Comparison of ENCODE assay signal across 8 cellular contexts in the genomic region with DNA sequence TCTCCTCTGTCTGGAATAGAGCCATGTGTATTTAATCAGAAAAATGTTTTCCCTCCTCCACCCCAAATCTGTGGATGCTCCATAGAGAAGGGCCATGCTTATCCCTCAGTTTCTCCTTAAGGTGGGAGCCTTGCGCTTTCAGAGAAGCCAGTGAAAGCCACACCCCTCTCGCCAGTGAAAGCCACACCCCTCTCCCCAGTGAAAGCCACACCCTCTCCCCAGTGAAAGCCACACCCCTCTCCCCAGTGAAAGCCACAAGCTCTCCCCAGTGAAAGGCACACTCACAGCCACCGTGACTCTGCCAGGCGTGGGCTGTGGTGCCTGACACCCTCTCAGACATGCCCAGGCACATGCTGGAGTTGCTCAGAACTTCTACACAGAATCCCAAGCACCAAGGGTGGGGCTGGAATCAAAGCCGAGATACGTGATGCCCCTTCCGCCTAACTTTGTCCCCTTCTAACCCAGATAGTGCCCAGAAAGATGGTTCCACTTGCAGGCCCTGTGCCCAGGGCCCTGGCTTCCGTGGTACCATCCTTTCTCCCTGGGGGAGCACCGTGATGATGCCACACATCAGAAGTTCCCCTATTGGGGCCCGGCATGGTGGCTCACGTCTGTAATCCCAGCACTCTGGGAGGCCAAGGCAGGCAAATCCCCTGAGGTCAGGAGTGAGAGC. TPM values are rescaled to one million over a fixed set of nuclear protein-coding genes. Genes with fewer than 3 reads are reported as not detected.
DNase-seq lines count a peak whose midpoint lies in the region; ATAC-seq and TF ChIP-seq lines count a peak whose summit lies in the region.

No MANE protein-coding gene starts in this region.

- CTCF ChIA-PET in HEK293 (lab: Yijun Ruan, JAX) = interaction anchor here (0.6 to 3.8 kb wide), 39 partner anchors 8 to 1198 kb away, joined by 3 to 49 read pairs (median 5); no protein-coding TSS in a partner anchor

- H3K79me2 ChIP-seq in DND-41 (ENCODE audit: insufficient read depth, low read length) = no peaks in the 10 kb centered on the region

- H3K27ac ChIP-seq in DND-41 (ENCODE audit: low read length) (no peak overlapping the region), HEK293 (ENCODE audit: extremely low read depth, low read depth, low read length) (no peak overlapping the region), Peyer's patch (peak overlapping the region in 2 of 4 donors; percentile 15 to 62), heart right ventricle (no peak overlapping the region), caudate nucleus (ENCODE audit: low read depth, low read length) (no peak overlapping the region)

- ATAC-seq in DND-41 (ENCODE audit: insufficient read depth, low read depth) (peak; percentile 67), heart right ventricle (peak; percentile 31 to 58 (median 52))

- POLR2A ChIA-PET in HEK293 (lab: Yijun Ruan, JAX) = interaction anchor here (1.5 to 1.7 kb wide), 2 partner anchors 11 to 17 kb away, joined by 6 to 9 read pairs; no protein-coding TSS in a partner anchor

- DNase-seq in DND-41 = peak; percentile 87
- DNase-seq in Peyer's patch = peak; percentile 64 to 85 (median 77)
- peak; percentile 57 to 70 for DNase-seq in activated T-helper 1 cell treated with anti-CD3 and anti-CD28 coated beads, Interleukin-2, amount 50 U/mL, for 16 hours (ENCODE audit: low read depth in 1 of 2, low spot score in 1 of 2)
- peak in 1 of 2 donors; percentile 42 for DNase-seq in heart right ventricle
- peak; percentile 74 to 83 for DNase-seq in stimulated activated CD4-positive, alpha-beta T cell treated with anti-CD3 and anti-CD28 coated beads, Interleukin-4, amount 100 ng/mL, for 48 hours (ENCODE audit: low read depth in 2 of 2)
- DNase-seq in caudate nucleus (lab: John Stamatoyannopoulos, UW) = no peak
- no peak for DNase-seq in midbrain (lab: John Stamatoyannopoulos, UW)

- H3K27me3 ChIP-seq in DND-41 (ENCODE audit: insufficient read depth, low read length, poor library complexity) (no peaks in the 10 kb centered on the region), Peyer's patch (no peaks in the 10 kb centered on the region), heart right ventricle (no peaks in the 10 kb centered on the region)

- H3K4me2 ChIP-seq in DND-41 (ENCODE audit: insufficient read depth, low read length) = no peak overlapping the region

- 73% methylated on average over 11 of the region's 11 CpGs for WGBS in heart right ventricle, 2 donors

- no peaks in the 10 kb centered on the region for H3K9me3 ChIP-seq in DND-41 (ENCODE audit: insufficient read depth, low read length, severe bottlenecking)
- no peaks in the 10 kb centered on the region for H3K9me3 ChIP-seq in HEK293 (ENCODE audit: control insufficient read depth, insufficient read depth, low read depth, low read length)
- H3K9me3 ChIP-seq in Peyer's patch = no peaks in the 10 kb centered on the region
- H3K9me3 ChIP-seq in heart right ventricle = no peaks in the 10 kb centered on the region

- H4K20me1 ChIP-seq in DND-41 (ENCODE audit: insufficient read depth, low read length) = no peaks in the 10 kb centered on the region; the same call in 1 of the 2 replicates

- no peak for TF ChIP-seq POLR2A in Peyer's patch (IDR thresholded peaks at IDR 0.05)

- peaks cover 8% of the 10 kb centered on the region; the same call in 1 of the 2 replicates for H3K4me1 ChIP-seq in DND-41 (ENCODE audit: insufficient read depth, low read length)
- H3K4me1 ChIP-seq in HEK293 (ENCODE audit: control insufficient read depth, insufficient read depth, low read length) = peaks cover 2% of the 10 kb centered on the region; the same call in 1 of the 2 replicates
- H3K4me1 ChIP-seq in Peyer's patch = peaks cover 0 to 16% (median 1%) of the 10 kb centered on the region in 4 donors
- peaks cover 0 to 29% (median 8%) of the 10 kb centered on the region in 9 donors for H3K4me1 ChIP-seq in heart right ventricle

- no peak overlapping the region for H3K4me3 ChIP-seq in DND-41 (ENCODE audit: low read depth in 1 of 2, low read length in 2 of 2)
- H3K4me3 ChIP-seq in HEK293 (ENCODE audit: low read depth, low read length) = no peak overlapping the region
- no peak overlapping the region for H3K4me3 ChIP-seq in Peyer's patch
- no peak overlapping the region for H3K4me3 ChIP-seq in heart right ventricle

- no peak overlapping the region for H2AFZ ChIP-seq in DND-41 (ENCODE audit: low read depth, low read length)

- no peak overlapping the region for H3K9ac ChIP-seq in DND-41 (ENCODE audit: low read depth, low read length)

- TF ChIP-seq CTCF in DND-41 (IDR thresholded peaks at IDR 0.05; ENCODE audit: borderline replicate concordance, extremely low read depth, low read length, poor library complexity, severe bottlenecking) = peak; percentile 21
- no peak for TF ChIP-seq CTCF in HEK293 (tag by site-specific recombination; IDR thresholded peaks at IDR 0.05)
- TF ChIP-seq CTCF in Peyer's patch (IDR thresholded peaks at IDR 0.05) = no peak
- TF ChIP-seq CTCF in heart right ventricle (IDR thresholded peaks at IDR 0.05) = no peak

- intact Hi-C loops in heart right ventricle (cut with DNase I) = no loop called here

- no peaks in the 10 kb centered on the region for H3K36me3 ChIP-seq in DND-41 (ENCODE audit: insufficient read depth, low read length)
- H3K36me3 ChIP-seq in HEK293 (ENCODE audit: control insufficient read depth in 2 of 2, insufficient read depth in 1 of 2, low read length in 2 of 2) = no peaks in the 10 kb centered on the region
- no peaks in the 10 kb centered on the region for H3K36me3 ChIP-seq in Peyer's patch
- no peaks in the 10 kb centered on the region for H3K36me3 ChIP-seq in heart right ventricle

TF ChIP-seq in HEK293, 187 proteins besides CTCF, POLR2A, EP300 and RAD21 (continues in another document):
- TF ChIP-seq ZBTB48 (tag by site-specific recombination; IDR thresholded peaks at IDR 0.05) (0 out of 2 replicates have a peak, but pooled peaks have one; percentile 39), ZNF501 (tag by site-specific recombination; IDR thresholded peaks at IDR 0.05) (no peak), EGR2 (tag by site-specific recombination; IDR thresholded peaks at IDR 0.05; ENCODE audit: low read depth) (peak; percentile 67), KLF7 (tag by site-specific recombination; IDR thresholded peaks at IDR 0.05; ENCODE audit: borderline replicate concordance) (0 out of 2 replicates have a peak, but pooled peaks have one; percentile 10), ZNF202 (tag by site-specific recombination; IDR thresholded peaks at IDR 0.05; ENCODE audit: borderline replicate concordance) (no peak), ZNF561 (tag by site-specific recombination; IDR thresholded peaks at IDR 0.05; ENCODE audit: borderline replicate concordance) (no peak), ZNF341 (tag by site-specific recombination; IDR thresholded peaks at IDR 0.05; ENCODE audit: low read depth) (no peak), ZIC2 (tag by site-specific recombination; IDR thresholded peaks at IDR 0.05) (peak; percentile 88), KLF9 (tag by site-specific recombination; IDR thresholded peaks at IDR 0.05; ENCODE audit: low read depth) (peak; percentile 99), ZNF670 (tag by site-specific recombination; IDR thresholded peaks at IDR 0.05; ENCODE audit: low read depth) (no peak), ZNF654 (tag by site-specific recombination; IDR thresholded peaks at IDR 0.05; ENCODE audit: low read depth) (peak; percentile 35), BCL11A (tag by site-specific recombination; IDR thresholded peaks at IDR 0.05; ENCODE audit: low read depth) (0 out of 2 replicates have a peak, but pooled peaks have one; percentile 14), ZNF157 (tag by site-specific recombination; IDR thresholded peaks at IDR 0.05) (no peak), ZBTB20 (tag by site-specific recombination; IDR thresholded peaks at IDR 0.05) (peak; percentile 43; the same call in 1 of the 2 replicates)
- TF ChIP-seq, protein P1, sequence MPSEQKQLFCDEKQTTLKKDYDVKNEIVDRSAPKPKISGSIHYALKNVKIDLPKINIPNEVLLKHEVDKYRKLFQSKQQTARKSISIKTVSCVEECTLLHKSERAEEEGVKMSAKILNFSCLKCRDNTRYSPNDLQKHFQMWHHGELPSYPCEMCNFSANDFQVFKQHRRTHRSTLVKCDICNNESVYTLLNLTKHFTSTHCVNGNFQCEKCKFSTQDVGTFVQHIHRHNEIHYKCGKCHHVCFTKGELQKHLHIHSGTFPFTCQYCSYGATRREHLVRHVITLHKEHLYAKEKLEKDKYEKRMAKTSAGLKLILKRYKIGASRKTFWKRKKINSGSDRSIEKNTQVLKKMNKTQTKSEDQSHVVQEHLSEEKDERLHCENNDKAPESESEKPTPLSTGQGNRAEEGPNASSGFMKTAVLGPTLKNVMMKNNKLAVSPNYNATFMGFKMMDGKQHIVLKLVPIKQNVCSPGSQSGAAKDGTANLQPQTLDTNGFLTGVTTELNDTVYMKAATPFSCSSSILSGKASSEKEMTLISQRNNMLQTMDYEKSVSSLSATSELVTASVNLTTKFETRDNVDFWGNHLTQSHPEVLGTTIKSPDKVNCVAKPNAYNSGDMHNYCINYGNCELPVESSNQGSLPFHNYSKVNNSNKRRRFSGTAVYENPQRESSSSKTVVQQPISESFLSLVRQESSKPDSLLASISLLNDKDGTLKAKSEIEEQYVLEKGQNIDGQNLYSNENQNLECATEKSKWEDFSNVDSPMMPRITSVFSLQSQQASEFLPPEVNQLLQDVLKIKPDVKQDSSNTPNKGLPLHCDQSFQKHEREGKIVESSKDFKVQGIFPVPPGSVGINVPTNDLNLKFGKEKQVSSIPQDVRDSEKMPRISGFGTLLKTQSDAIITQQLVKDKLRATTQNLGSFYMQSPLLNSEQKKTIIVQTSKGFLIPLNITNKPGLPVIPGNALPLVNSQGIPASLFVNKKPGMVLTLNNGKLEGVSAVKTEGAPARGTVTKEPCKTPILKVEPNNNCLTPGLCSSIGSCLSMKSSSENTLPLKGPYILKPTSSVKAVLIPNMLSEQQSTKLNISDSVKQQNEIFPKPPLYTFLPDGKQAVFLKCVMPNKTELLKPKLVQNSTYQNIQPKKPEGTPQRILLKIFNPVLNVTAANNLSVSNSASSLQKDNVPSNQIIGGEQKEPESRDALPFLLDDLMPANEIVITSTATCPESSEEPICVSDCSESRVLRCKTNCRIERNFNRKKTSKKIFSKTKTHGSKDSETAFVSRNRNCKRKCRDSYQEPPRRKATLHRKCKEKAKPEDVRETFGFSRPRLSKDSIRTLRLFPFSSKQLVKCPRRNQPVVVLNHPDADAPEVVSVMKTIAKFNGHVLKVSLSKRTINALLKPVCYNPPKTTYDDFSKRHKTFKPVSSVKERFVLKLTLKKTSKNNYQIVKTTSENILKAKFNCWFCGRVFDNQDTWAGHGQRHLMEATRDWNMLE (tag by site-specific recombination; conservative IDR thresholded peaks at IDR 0.05; ENCODE audit: low read depth) = no peak

RNA-seq across cellular contexts. Expression of a gene that starts 16.5 kb away (rescaled TPM):
- total RNA-seq in Peyer's patch (10 to 100 TPM; 20.6 to 84.3 (median 51.0) TPM), heart right ventricle (1 to 10 TPM in 9 of 10 donors, under 1 TPM in 1; 0.96 to 4.8 (median 2.9) TPM)
- 1 to 10 TPM; 2.8 to 3.4 TPM for polyA plus RNA-seq in heart right ventricle

Comparison
In these comparisons a context has a peak if more than half of its experiments do, and no peak if none do; other contexts are left out.
1. DNase-seq: peak in DND-41 (single experiment), Peyer's patch (3 of 3), activated T-helper 1 cell treated with anti-CD3 and anti-CD28 coated beads, Interleukin-2, amount 50 U/mL, for 16 hours (2 of 2) and stimulated activated CD4-positive, alpha-beta T cell treated with anti-CD3 and anti-CD28 coated beads, Interleukin-4, amount 100 ng/mL, for 48 hours (2 of 2); none in caudate nucleus (0 of 61) and midbrain (single experiment).